ENCODE assay signal across 14 cellular contexts in genomic region chr7:125136755-125137547, GRCh38.
DNase-seq lines count a peak whose midpoint lies in the region; ATAC-seq and TF ChIP-seq lines count a peak whose summit lies in the region.
"Had no signal": no experiment of that assay in that cellular context is flagged by ENCODE, and none has a peak within 500 bp of the region (broad histone marks: within the 10 kb centered on the region; RNA-seq: fewer than 3 reads in every experiment).

No MANE protein-coding gene starts in this region.

- H3K4me3 ChIP-seq in MM.1S (ENCODE audit: low read length), result no peak overlapping the region
- no peak overlapping the region for H3K4me3 ChIP-seq in astrocyte of the spinal cord (ENCODE audit: low read depth, low read length)
- no peak overlapping the region for H3K4me3 ChIP-seq in upper lobe of right lung
- H3K4me3 ChIP-seq: BLaER1 treated with 17β-estradiol and CSF1 and Interleukin-3, amounts not matched to agents 10 nM and 100 nM; body of pancreas; sigmoid colon; tibial nerve had no signal

- H3K36me3 ChIP-seq in MM.1S (replicated peaks; ENCODE audit: insufficient read depth, low read length) (no peaks in the 10 kb centered on the region), upper lobe of right lung (no peaks in the 10 kb centered on the region)
- H3K36me3 ChIP-seq: BLaER1 treated with 17β-estradiol and CSF1 and Interleukin-3, amounts not matched to agents 10 nM and 100 nM; sigmoid colon; tibial nerve had no signal

- H3K9me2 ChIP-seq in MM.1S (replicated peaks; ENCODE audit: insufficient read depth, low read length), result no peaks in the 10 kb centered on the region

- H3K4me1 ChIP-seq in MM.1S (ENCODE audit: low read length), result peaks cover 8% of the 10 kb centered on the region; the same call in 1 of the 2 replicates
- H3K4me1 ChIP-seq in upper lobe of right lung, result no peaks in the 10 kb centered on the region
- H3K4me1 ChIP-seq: BLaER1 treated with 17β-estradiol and CSF1 and Interleukin-3, amounts not matched to agents 10 nM and 100 nM; body of pancreas; sigmoid colon; tibial nerve had no signal

- H3K9me3 ChIP-seq in MM.1S (replicated peaks; ENCODE audit: insufficient read depth, low read length) (no peaks in the 10 kb centered on the region), upper lobe of right lung (no peaks in the 10 kb centered on the region)
- H3K9me3 ChIP-seq: BLaER1 treated with 17β-estradiol and CSF1 and Interleukin-3, amounts not matched to agents 10 nM and 100 nM; body of pancreas; sigmoid colon; tibial nerve had no signal

- ATAC-seq in upper lobe of right lung, result peak; percentile 67
- no peak for ATAC-seq in GM21619 (IDR thresholded peaks at IDR 0.05; ENCODE audit: unreplicated experiment)
- ATAC-seq in GM19455 (IDR thresholded peaks at IDR 0.05; ENCODE audit: unreplicated experiment), result no peak
- ATAC-seq: activated CD8-positive, alpha-beta memory T cell treated with anti-CD3 and anti-CD28 coated beads, Interleukin-2, amount 10 ng/mL, durations not matched to agents 7 days and 5 days; body of pancreas had no signal

- H3K4me2 ChIP-seq in MM.1S (ENCODE audit: low read depth, low read length), result peak overlapping the region; percentile 18; the same call in 1 of the 2 replicates
- H3K4me2 ChIP-seq: BLaER1 treated with 17β-estradiol and CSF1 and Interleukin-3, amounts not matched to agents 10 nM and 100 nM had no signal

- no peaks in the 10 kb centered on the region for H3K27me3 ChIP-seq in MM.1S (replicated peaks; ENCODE audit: insufficient read depth, low read length)
- H3K27me3 ChIP-seq in upper lobe of right lung, result no peaks in the 10 kb centered on the region
- H3K27me3 ChIP-seq: BLaER1 treated with 17β-estradiol and CSF1 and Interleukin-3, amounts not matched to agents 10 nM and 100 nM; body of pancreas; sigmoid colon; tibial nerve had no signal

- peak; percentile 46 for DNase-seq in MM.1S
- peak; percentile 64 for DNase-seq in astrocyte of the spinal cord (ENCODE audit: low read depth, low spot score)
- DNase-seq in glomerular endothelial cell (ENCODE audit: extremely low read depth, low read depth, low spot score), result peak; percentile 29
- DNase-seq in upper lobe of right lung, result no peak
- no peak for DNase-seq in MV-4-11 (lab: John Stamatoyannopoulos, UW)
- DNase-seq: activated CD4-positive, CD25-positive, alpha-beta regulatory T cell; activated CD8-positive, alpha-beta memory T cell treated with anti-CD3 and anti-CD28 coated beads, Interleukin-2, amount 10 ng/mL, durations not matched to agents 7 days and 5 days; activated gamma-delta T cell treated with Interleukin-2 at 50 U/mL for 16 hours; body of pancreas; sigmoid colon had no signal

- intact Hi-C loops in upper lobe of right lung (cut with DNase I), result no loop called here

- in situ Hi-C loops in astrocyte of the spinal cord (cut with HindIII; ENCODE audit: low sequenced_read_pairs), result no loop called here

- H3K79me2 ChIP-seq in MM.1S (ENCODE audit: low read length), result no peaks in the 10 kb centered on the region

- TF ChIP-seq CTCF in MM.1S (IDR thresholded peaks at IDR 0.05; ENCODE audit: low read length) (no peak), astrocyte of the spinal cord (IDR thresholded peaks at IDR 0.05; ENCODE audit: low read depth, low read length) (no peak), upper lobe of right lung (IDR thresholded peaks at IDR 0.05) (no peak)

- H3K9ac ChIP-seq in MM.1S (ENCODE audit: low read length), result no peak overlapping the region
- H3K9ac ChIP-seq: BLaER1 treated with 17β-estradiol and CSF1 and Interleukin-3, amounts not matched to agents 10 nM and 100 nM had no signal

- H4K20me1 ChIP-seq in MM.1S (ENCODE audit: insufficient read depth, low read length), result no peaks in the 10 kb centered on the region
- H4K20me1 ChIP-seq: BLaER1 treated with 17β-estradiol and CSF1 and Interleukin-3, amounts not matched to agents 10 nM and 100 nM had no signal

- H3F3A ChIP-seq in MM.1S (ENCODE audit: insufficient read depth, low read length), result no peaks in the 10 kb centered on the region

- H3K27ac ChIP-seq in MM.1S (ENCODE audit: low read length), result no peak overlapping the region
- H3K27ac ChIP-seq in upper lobe of right lung, result no peak overlapping the region
- H3K27ac ChIP-seq: BLaER1 treated with 17β-estradiol and CSF1 and Interleukin-3, amounts not matched to agents 10 nM and 100 nM; body of pancreas; sigmoid colon; tibial nerve had no signal

- 0 out of 2 replicates have a peak overlapping the region, but pooled peaks have one; percentile 1 for H2AFZ ChIP-seq in MM.1S (ENCODE audit: low read length)

Comparison
In these comparisons a context has a peak if more than half of its experiments do, and no peak if none do; other contexts are left out.
1. DNase-seq: peak in MM.1S (single experiment), astrocyte of the spinal cord (single experiment) and glomerular endothelial cell (single experiment); none in upper lobe of right lung (single experiment) and MV-4-11 (single experiment).